Comparison of ENCODE assay signal across 33 cellular contexts in the genomic region with DNA sequence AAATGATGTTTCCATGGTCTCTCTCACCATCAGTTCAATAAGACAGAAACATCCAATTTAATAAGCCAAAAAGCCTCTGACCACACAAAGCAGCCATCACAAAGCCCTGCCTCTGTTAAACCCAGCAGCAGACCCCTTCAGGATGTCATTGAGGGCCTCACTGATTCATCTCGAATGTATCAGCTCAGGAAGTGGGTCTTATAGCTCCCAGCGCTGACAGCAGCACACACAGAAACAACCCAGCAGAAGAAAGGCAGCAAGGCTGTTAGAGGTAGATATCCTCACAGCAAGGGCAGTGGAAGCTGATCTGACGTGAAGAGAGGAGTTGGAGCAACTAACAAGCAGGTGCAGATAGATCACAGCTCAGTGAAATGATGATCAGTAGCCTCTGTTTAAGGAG.
"Had no signal": no experiment of that assay in that cellular context is flagged by ENCODE, and none has a peak within 500 bp of the region (broad histone marks: within the 10 kb centered on the region; RNA-seq: fewer than 3 reads in every experiment).

No MANE protein-coding gene starts in this region.

- ATAC-seq: activated T-cell treated with anti-CD3 and anti-CD28 coated beads, Interleukin-2, amount 50 U/mL, for 4 hours; K562 had no signal

- H3K36me3 Mint-ChIP-seq: activated CD4-positive, alpha-beta memory T cell treated with anti-CD3 and anti-CD28 coated beads for 36 hours; activated naive CD8-positive, alpha-beta T cell had no signal

- DNase-seq: activated B cell treated with CpG ODN at 0.5 μM for 24 hours; activated CD4-positive, alpha-beta memory T cell treated with anti-CD3 and anti-CD28 coated beads for 36 hours; activated CD4-positive, alpha-beta T cell treated with anti-CD3 and anti-CD28 coated beads for 4 hours; activated CD4-positive, alpha-beta T cell treated with anti-CD3 and anti-CD28 coated beads, Interleukin-2, amount 50 U/mL, for 1 hour; activated CD4-positive, CD25-positive, alpha-beta regulatory T cell treated with anti-CD3 and anti-CD28 coated beads, Interleukin-2, amount 50 U/mL, for 72 hours; activated CD8-positive, alpha-beta memory T cell treated with anti-CD3 and anti-CD28 coated beads, Interleukin-2, amount 50 U/mL, for 4 hours; activated gamma-delta T cell treated with Interleukin-2 at 50 U/mL for 16 hours; activated naive CD4-positive, alpha-beta T cell treated with anti-CD3 and anti-CD28 coated beads for 36 hours; activated T-cell treated with anti-CD3 and anti-CD28 coated beads for 4 hours; activated T-cell treated with anti-CD3 and anti-CD28 coated beads, Interleukin-2, amount 50 U/mL, for 4 hours; amygdala; Karpas-422; MG63; NCI-H1048; NCI-H1105 treated with DMSO at 0.1 percent for 48 hours; NCI-H1436; NCI-H1694; NCI-H1930; NCI-H2081 treated with DMSO at 0.1 percent for 48 hours; NCI-H226; NCI-H446 treated with DMSO at 0.1 percent for 48 hours; NCI-H524; NCI-H69; NCI-H82; OCI-M1; Right ventricle myocardium superior; SW 1271; T-helper 1 cell; T-helper 9 cell had no signal

- H3K27ac Mint-ChIP-seq: activated B cell treated with CpG ODN at 0.5 μM for 24 hours; activated CD4-positive, alpha-beta memory T cell treated with anti-CD3 and anti-CD28 coated beads for 36 hours; activated naive CD4-positive, alpha-beta T cell treated with anti-CD3 and anti-CD28 coated beads for 36 hours; activated naive CD8-positive, alpha-beta T cell; activated T-helper 1 cell treated with anti-CD3 and anti-CD28 coated beads, Interleukin-12 subunit alpha, Interleukin-12 subunit beta, Interleukin-2, Interleukin-4 antibody, amounts not matched to agents 30 ng/mL and 10 ng/mL and 1 ng/mL, durations not matched to agents 14 hours and 24 hours and 36 hours had no signal

- H3K4me3 Mint-ChIP-seq: activated B cell treated with CpG ODN at 0.5 μM for 24 hours; activated CD4-positive, alpha-beta memory T cell treated with anti-CD3 and anti-CD28 coated beads for 36 hours; activated naive CD4-positive, alpha-beta T cell treated with anti-CD3 and anti-CD28 coated beads for 36 hours; activated naive CD8-positive, alpha-beta T cell; activated T-cell treated with anti-CD3 and anti-CD28 coated beads, Interleukin-2, amount 50 U/mL, for 4 hours; activated T-helper 1 cell treated with anti-CD3 and anti-CD28 coated beads, Interleukin-12 subunit alpha, Interleukin-12 subunit beta, Interleukin-2, Interleukin-4 antibody, amounts not matched to agents 30 ng/mL and 10 ng/mL and 1 ng/mL, durations not matched to agents 14 hours and 24 hours and 36 hours; central memory CD8-positive, alpha-beta T cell had no signal

- H3K9me3 Mint-ChIP-seq: activated B cell treated with CpG ODN at 0.5 μM for 24 hours; activated CD4-positive, alpha-beta memory T cell treated with anti-CD3 and anti-CD28 coated beads for 36 hours; activated naive CD4-positive, alpha-beta T cell treated with anti-CD3 and anti-CD28 coated beads for 36 hours; activated T-cell treated with anti-CD3 and anti-CD28 coated beads, Interleukin-2, amount 50 U/mL, for 4 hours; activated T-helper 1 cell treated with anti-CD3 and anti-CD28 coated beads, Interleukin-12 subunit alpha, Interleukin-12 subunit beta, Interleukin-2, Interleukin-4 antibody, amounts not matched to agents 30 ng/mL and 10 ng/mL and 1 ng/mL, durations not matched to agents 14 hours and 24 hours and 36 hours had no signal

- H3K4me1 Mint-ChIP-seq: activated B cell treated with CpG ODN at 0.5 μM for 24 hours; central memory CD8-positive, alpha-beta T cell had no signal
